In the genomic region with DNA sequence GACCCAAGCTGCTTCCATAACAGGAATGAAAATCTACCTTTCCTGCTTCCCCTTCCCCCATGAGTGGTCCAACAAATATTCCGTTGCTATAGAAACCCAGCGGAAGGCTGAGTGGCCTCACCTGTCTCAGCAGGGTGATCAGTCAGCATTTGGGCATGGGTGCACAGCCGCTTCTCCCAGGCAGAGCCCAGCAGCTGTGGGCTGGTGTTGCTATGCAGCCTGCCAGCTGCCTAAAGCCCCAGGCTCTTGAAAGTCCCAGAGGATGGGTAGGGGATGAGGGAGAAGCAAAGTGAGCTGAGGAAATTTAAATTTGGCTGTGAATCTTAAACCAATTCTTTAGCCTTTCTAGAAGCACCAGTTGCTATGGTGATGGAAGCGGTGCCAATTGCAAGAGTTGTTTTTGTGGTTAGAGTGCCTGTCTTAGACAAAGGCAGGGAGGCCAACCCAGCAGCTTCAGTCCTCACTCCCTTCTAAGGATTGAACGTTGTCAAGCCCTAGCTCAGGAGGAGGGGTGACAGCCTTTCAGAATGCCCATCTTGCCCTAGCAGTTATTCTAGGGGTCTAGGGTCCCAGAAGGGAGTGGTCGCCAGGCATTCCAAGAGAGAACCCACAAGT, we compare ENCODE assay signal across 10 cellular contexts.
DNase-seq lines count a peak whose midpoint lies in the region; ATAC-seq and TF ChIP-seq lines count a peak whose summit lies in the region.
"Had no signal": no experiment of that assay in that cellular context is flagged by ENCODE, and none has a peak within 500 bp of the region (broad histone marks: within the 10 kb centered on the region; RNA-seq: fewer than 3 reads in every experiment).

No MANE protein-coding gene starts in this region.

- no peak overlapping the region for H2AFZ ChIP-seq in Karpas-422 (ENCODE audit: low read length)
- no peak overlapping the region for H2AFZ ChIP-seq in mesenchymal stem cell (ENCODE audit: low read depth, low read length)

- no peak overlapping the region for H2AK5ac ChIP-seq in mesenchymal stem cell (ENCODE audit: low read length, severe bottlenecking)

- no peaks in the 10 kb centered on the region for H3K27me3 Mint-ChIP-seq in Calu3 (ENCODE audit: unreplicated experiment)

- peaks cover 13% of the 10 kb centered on the region for H3K4me1 Mint-ChIP-seq in Calu3 (ENCODE audit: low read depth, unreplicated experiment)
- H3K4me1 Mint-ChIP-seq: activated naive CD4-positive, alpha-beta T cell treated with anti-CD3 and anti-CD28 coated beads, Interleukin-2, amount 10 ng/mL, durations not matched to agents 7 days and 5 days had no signal

- ATAC-seq in HG03460 (IDR thresholded peaks at IDR 0.05; ENCODE audit: unreplicated experiment) = no peak

- no TSS peak for BruUV-seq in Calu3 (replicated peaks; lab: Mats Ljungman, UMichigan)

- 0 out of 2 replicates have a peak, but pooled peaks cover 2% of the 10 kb centered on the region for H3K79me2 ChIP-seq in Karpas-422 (ENCODE audit: low read length)

- DNase-seq in AG10803 (ENCODE audit: low read depth) (peak; percentile 75), Karpas-422 (peak; percentile 93), astrocyte of the hippocampus (ENCODE audit: low read depth, low spot score) (peak; percentile 93), mesenchymal stem cell (peak; percentile 8), NAMALWA (ENCODE audit: low spot score) (no peak), mesenteric fat pad (ENCODE audit: low spot score) (no peak), Calu3 (no peak)
- DNase-seq: activated naive CD4-positive, alpha-beta T cell treated with anti-CD3 and anti-CD28 coated beads, Interleukin-2, amount 10 ng/mL, durations not matched to agents 7 days and 5 days; CD4-positive, alpha-beta memory T cell had no signal

- no peaks in the 10 kb centered on the region for H3K36me3 Mint-ChIP-seq in Calu3 (ENCODE audit: insufficient read depth, unreplicated experiment)
- H3K36me3 Mint-ChIP-seq: activated naive CD4-positive, alpha-beta T cell treated with anti-CD3 and anti-CD28 coated beads, Interleukin-2, amount 10 ng/mL, durations not matched to agents 7 days and 5 days; CD4-positive, alpha-beta memory T cell had no signal

- H2BK12ac ChIP-seq in mesenchymal stem cell (ENCODE audit: low read length in 2 of 2) = no peak overlapping the region

- H2BK15ac ChIP-seq in mesenchymal stem cell (ENCODE audit: low read depth, poor library complexity, severe bottlenecking) = no peak overlapping the region

- H3K14ac ChIP-seq in mesenchymal stem cell (ENCODE audit: low read length in 2 of 2) = no peak overlapping the region

- peak overlapping the region; percentile 71 for H3K4me2 ChIP-seq in Karpas-422 (ENCODE audit: low read depth, low read length, poor library complexity, severe bottlenecking)
- no peak overlapping the region for H3K4me2 ChIP-seq in mesenchymal stem cell (ENCODE audit: low read length, poor library complexity, severe bottlenecking)

- intact Hi-C loops in Calu3 (cut with micrococcal nuclease; ENCODE audit: unreplicated experiment) = loop anchor here (5.0 kb wide), 1 partner anchor 58 kb away; no protein-coding TSS in a partner anchor

- H3K4ac ChIP-seq in mesenchymal stem cell (ENCODE audit: low read depth in 1 of 2, low read length in 2 of 2) = no peak overlapping the region

- WGBS in mesenchymal stem cell = 97% methylated on average over 6 of the region's 6 CpGs

- H3K27me3 ChIP-seq in Karpas-422 (ENCODE audit: low read length) (no peaks in the 10 kb centered on the region), mesenchymal stem cell (ENCODE audit: control insufficient read depth in 1 of 2, insufficient read depth in 1 of 2, low read length in 2 of 2) (peaks cover 0 to 4% of the 10 kb centered on the region in 2 experiments)

- no peaks in the 10 kb centered on the region for H3K9me3 Mint-ChIP-seq in Calu3 (ENCODE audit: low read depth, unreplicated experiment)
- H3K9me3 Mint-ChIP-seq: activated naive CD4-positive, alpha-beta T cell treated with anti-CD3 and anti-CD28 coated beads, Interleukin-2, amount 10 ng/mL, durations not matched to agents 7 days and 5 days had no signal

- H3K18ac ChIP-seq in mesenchymal stem cell (ENCODE audit: low read depth in 1 of 2, low read length in 2 of 2) = no peak overlapping the region

- no peak overlapping the region for H2BK120ac ChIP-seq in mesenchymal stem cell (ENCODE audit: low read depth, low read length)

- no peak overlapping the region for H2BK5ac ChIP-seq in mesenchymal stem cell (ENCODE audit: low read depth, low read length, poor library complexity, severe bottlenecking)

- H3K36me3 ChIP-seq in Karpas-422 (ENCODE audit: insufficient read depth, low read length) = no peaks in the 10 kb centered on the region
- H3K36me3 ChIP-seq in mesenchymal stem cell (ENCODE audit: control insufficient read depth in 1 of 2, insufficient read depth in 2 of 2, low read depth in 1 of 2, low read length in 2 of 2) = no peaks in the 10 kb centered on the region

- no peak overlapping the region for H3K27ac Mint-ChIP-seq in Calu3 (ENCODE audit: unreplicated experiment)
- H3K27ac Mint-ChIP-seq: activated naive CD4-positive, alpha-beta T cell treated with anti-CD3 and anti-CD28 coated beads, Interleukin-2, amount 10 ng/mL, durations not matched to agents 7 days and 5 days; CD4-positive, alpha-beta memory T cell had no signal

- no peaks in the 10 kb centered on the region for H3K79me1 ChIP-seq in mesenchymal stem cell (replicated peaks; ENCODE audit: low read length, poor library complexity, severe bottlenecking)

- H4K8ac ChIP-seq in mesenchymal stem cell (ENCODE audit: low read length) = peak overlapping the region; percentile 7

- H3K9me2 ChIP-seq in Karpas-422 (replicated peaks; ENCODE audit: insufficient read depth, low read length) = no peaks in the 10 kb centered on the region

- CTCF ChIA-PET in Calu3 (lab: Charles Lee) = no interaction called here

- H3K23ac ChIP-seq in mesenchymal stem cell (ENCODE audit: low read length in 2 of 2) = no peak overlapping the region

- no peak overlapping the region for H3K4me3 ChIP-seq in AG10803 (ENCODE audit: low read length)
- peak overlapping the region; percentile 47 for H3K4me3 ChIP-seq in Karpas-422 (ENCODE audit: low read length)
- no peak overlapping the region for H3K4me3 ChIP-seq in mesenchymal stem cell (ENCODE audit: insufficient read depth in 1 of 2, low read depth in 1 of 2, low read length in 2 of 2)

- H3K27ac ChIP-seq in Karpas-422 (ENCODE audit: low read length) (peak overlapping the region; percentile 95), mesenchymal stem cell (ENCODE audit: low read length, poor library complexity, severe bottlenecking) (no peak overlapping the region)

- no peak overlapping the region for H4K91ac ChIP-seq in mesenchymal stem cell (ENCODE audit: low read length)

- no peaks in the 10 kb centered on the region for H3K9me3 ChIP-seq in Karpas-422 (ENCODE audit: low read length)
- H3K9me3 ChIP-seq in mesenchymal stem cell (ENCODE audit: control insufficient read depth, low read length) = peaks cover 3% of the 10 kb centered on the region

- no peak overlapping the region for H3K4me3 Mint-ChIP-seq in Calu3 (ENCODE audit: low read depth, unreplicated experiment)
- H3K4me3 Mint-ChIP-seq: activated naive CD4-positive, alpha-beta T cell treated with anti-CD3 and anti-CD28 coated beads, Interleukin-2, amount 10 ng/mL, durations not matched to agents 7 days and 5 days; CD4-positive, alpha-beta memory T cell had no signal

- TF ChIP-seq CTCF in AG10803 (conservative IDR thresholded peaks at IDR 0.05; ENCODE audit: low read length) (no peak), Calu3 (IDR thresholded peaks at IDR 0.05; ENCODE audit: unreplicated experiment) (no peak)

- no peaks in the 10 kb centered on the region for H4K20me1 ChIP-seq in Karpas-422 (ENCODE audit: insufficient read depth, low read depth, low read length)

- H3K4me1 ChIP-seq in Karpas-422 (ENCODE audit: low read length) = peaks cover 100% of the 10 kb centered on the region
- no peaks in the 10 kb centered on the region for H3K4me1 ChIP-seq in mesenchymal stem cell (ENCODE audit: control insufficient read depth, insufficient read depth, low read depth, low read length)

- H3K9ac ChIP-seq in Karpas-422 (ENCODE audit: low read length) (peak overlapping the region; percentile 64), mesenchymal stem cell (ENCODE audit: low read length) (no peak overlapping the region)

Comparison
In these comparisons a context has a peak if more than half of its experiments do, and no peak if none do; other contexts are left out.
1. DNase-seq: peak in AG10803 (single experiment), Karpas-422 (single experiment), astrocyte of the hippocampus (single experiment) and mesenchymal stem cell (single experiment); none in NAMALWA (single experiment), mesenteric fat pad (single experiment) and Calu3 (single experiment).